Comparison of ENCODE assay signal across 30 cellular contexts in genomic region chr21:45598666-45599065, GRCh38. TPM values are rescaled to one million over a fixed set of nuclear protein-coding genes. Genes with fewer than 3 reads are reported as not detected.
"Had no signal": no experiment of that assay in that cellular context is flagged by ENCODE, and none has a peak within 500 bp of the region (broad histone marks: within the 10 kb centered on the region; RNA-seq: fewer than 3 reads in every experiment).

No MANE protein-coding gene starts in this region.

- H3K36me3 ChIP-seq: ascending aorta, cardiac muscle cell, pancreas, transverse colon had no signal

- H3K9ac ChIP-seq: SK-N-SH had no signal

- DNase-seq: activated CD4-positive, alpha-beta T cell treated with anti-CD3 and anti-CD28 coated beads for 1 hour; activated CD4-positive, alpha-beta T cell treated with anti-CD3 and anti-CD28 coated beads, Interleukin-2, amount 50 U/mL, for 1 hour; activated CD8-positive, alpha-beta memory T cell treated with anti-CD3 and anti-CD28 coated beads, Interleukin-2, amount 10 ng/mL, durations not matched to agents 7 days and 5 days; activated CD8-positive, alpha-beta T cell treated with anti-CD3 and anti-CD28 coated beads, Interleukin-2, amount 10 ng/mL, durations not matched to agents 7 days and 5 days; activated naive CD4-positive, alpha-beta T cell treated with Interleukin-2 at 50 U/mL for 16 hours; effector memory CD4-positive, alpha-beta T cell; glutamatergic neuron; left colon; midbrain; naive thymus-derived CD8-positive, alpha-beta T cell; nucleus accumbens; psoas muscle; SK-N-SH; stimulated activated CD4-positive, alpha-beta T cell treated with anti-CD3 and anti-CD28 coated beads, Interleukin-2, amount 100 ng/mL, for 48 hours; stimulated activated naive CD4-positive, alpha-beta T cell treated with Interleukin-2 at 50 U/mL for 16 hours; SW 1271; T1000; testis; transverse colon had no signal

- H3K4me1 Mint-ChIP-seq: neural crest cell had no signal

- H3K9me3 ChIP-seq: SK-N-SH, testis had no signal

- H3K27ac Mint-ChIP-seq: activated CD8-positive, alpha-beta memory T cell treated with anti-CD3 and anti-CD28 coated beads, Interleukin-2, amount 10 ng/mL, durations not matched to agents 7 days and 5 days; activated CD8-positive, alpha-beta T cell treated with anti-CD3 and anti-CD28 coated beads, Interleukin-2, amount 10 ng/mL, durations not matched to agents 7 days and 5 days; activated naive CD8-positive, alpha-beta T cell; activated T-helper 2 cell treated with anti-CD3 and anti-CD28 coated beads, Interferon-gamma antibody, Interleukin-2, Interleukin-4, amounts not matched to agents 10 μg/mL and 5 μg/mL and 100 μg/mL, durations not matched to agents 14 hours and 24 hours and 36 hours; brain; T-helper 1 cell treated with Interleukin-12 subunit alpha and Interleukin-12 subunit beta and Interleukin-4 antibody, amounts not matched to agents 30 μg/mL and 1 μg/mL, for 36 hours had no signal

- ATAC-seq: activated CD8-positive, alpha-beta memory T cell treated with anti-CD3 and anti-CD28 coated beads, Interleukin-2, amount 10 ng/mL, durations not matched to agents 7 days and 5 days; activated CD8-positive, alpha-beta T cell treated with anti-CD3 and anti-CD28 coated beads, Interleukin-2, amount 10 ng/mL, durations not matched to agents 7 days and 5 days; left colon; naive thymus-derived CD8-positive, alpha-beta T cell; pancreas; psoas muscle had no signal

- H3K27me3 Mint-ChIP-seq: activated naive CD8-positive, alpha-beta T cell had no signal

- H3K4me1 ChIP-seq: ascending aorta, pancreas, psoas muscle, testis, transverse colon had no signal

- H3K27ac ChIP-seq: ascending aorta, cardiac muscle cell, coronary artery, dorsolateral prefrontal cortex, pancreas, psoas muscle, testis, transverse colon had no signal

- H3K9me3 Mint-ChIP-seq: neural crest cell had no signal

- H3K4me3 Mint-ChIP-seq: activated CD8-positive, alpha-beta memory T cell treated with anti-CD3 and anti-CD28 coated beads, Interleukin-2, amount 10 ng/mL, durations not matched to agents 7 days and 5 days; activated CD8-positive, alpha-beta T cell treated with anti-CD3 and anti-CD28 coated beads, Interleukin-2, amount 10 ng/mL, durations not matched to agents 7 days and 5 days; activated naive CD8-positive, alpha-beta T cell; brain; naive thymus-derived CD8-positive, alpha-beta T cell; neural crest cell; T-helper 1 cell treated with Interleukin-12 subunit alpha and Interleukin-12 subunit beta and Interleukin-4 antibody, amounts not matched to agents 30 μg/mL and 1 μg/mL, for 36 hours had no signal

- H3K4me3 ChIP-seq: ascending aorta, cardiac muscle cell, coronary artery, dorsolateral prefrontal cortex, pancreas, psoas muscle, testis, transverse colon had no signal

- H3K27me3 ChIP-seq: ascending aorta, cardiac muscle cell, testis, transverse colon had no signal

- H3K4me2 ChIP-seq: SK-N-SH had no signal

- H3K36me3 Mint-ChIP-seq: activated CD8-positive, alpha-beta memory T cell treated with anti-CD3 and anti-CD28 coated beads, Interleukin-2, amount 10 ng/mL, durations not matched to agents 7 days and 5 days; brain had no signal

RNA-seq across cellular contexts. Expression of gene PCBP3, which starts 44.9 kb away (rescaled TPM):
- total RNA-seq: ascending aorta, epithelial cell of proximal tubule had no signal
